14 cellular contexts compared by ENCODE assay signal in the genomic region with DNA sequence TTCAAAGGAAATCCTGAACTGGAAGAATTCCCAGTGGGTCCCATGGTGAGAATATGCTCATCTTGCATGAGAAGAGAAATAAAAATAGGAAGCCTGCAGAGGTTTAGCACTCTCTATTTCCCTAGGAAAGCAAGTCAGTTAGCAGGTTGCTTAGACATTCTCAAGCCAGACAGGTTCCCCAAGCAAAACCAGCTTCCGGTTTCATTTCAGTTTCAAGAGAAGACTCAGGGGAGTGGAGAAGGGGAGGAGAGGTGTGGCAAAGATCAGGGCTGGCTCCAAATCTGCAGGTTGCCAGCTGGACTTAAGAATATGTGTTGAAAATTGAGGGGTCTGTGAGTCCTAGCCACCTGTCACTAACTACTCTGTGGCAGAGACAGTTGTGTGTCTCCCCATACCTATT.
DNase-seq lines count a peak whose midpoint lies in the region; ATAC-seq lines count a peak whose summit lies in the region.
"Had no signal": no experiment of that assay in that cellular context is flagged by ENCODE, and none has a peak within 500 bp of the region (broad histone marks: within the 10 kb centered on the region; RNA-seq: fewer than 3 reads in every experiment).

No MANE protein-coding gene starts in this region.

- peak; percentile 49 for ATAC-seq in activated CD4-positive, alpha-beta T cell treated with anti-CD3 and anti-CD28 coated beads for 36 hours
- ATAC-seq in GM21717 (IDR thresholded peaks at IDR 0.05; ENCODE audit: unreplicated experiment) (peak; percentile 80), HG03196 (IDR thresholded peaks at IDR 0.05; ENCODE audit: unreplicated experiment) (peak; percentile 74)
- ATAC-seq: left lobe of liver had no signal

- no peaks in the 10 kb centered on the region for H3K36me3 Mint-ChIP-seq in activated CD4-positive, alpha-beta T cell treated with anti-CD3 and anti-CD28 coated beads for 36 hours (ENCODE audit: low read depth)
- H3K36me3 Mint-ChIP-seq in activated CD4-positive, alpha-beta memory T cell treated with anti-CD3 and anti-CD28 coated beads, Interleukin-2, amount 10 ng/mL, durations not matched to agents 7 days and 5 days (ENCODE audit: low read depth), result no peaks in the 10 kb centered on the region

- no peaks in the 10 kb centered on the region for H3K27me3 Mint-ChIP-seq in activated CD4-positive, alpha-beta T cell treated with anti-CD3 and anti-CD28 coated beads for 36 hours
- H3K27me3 Mint-ChIP-seq in activated CD4-positive, alpha-beta memory T cell treated with anti-CD3 and anti-CD28 coated beads, Interleukin-2, amount 10 ng/mL, durations not matched to agents 7 days and 5 days, result peaks cover 3% of the 10 kb centered on the region

- CTCF ChIA-PET in activated CD4-positive, alpha-beta T cell treated with anti-CD3 and anti-CD28 coated beads for 36 hours (lab: Charles Lee), result interaction anchor here (0.9 to 1.5 kb wide), 4 partner anchors 9 to 186 kb away, joined by 3 to 4 read pairs (median 4); no protein-coding TSS in a partner anchor
- CTCF ChIA-PET in activated CD4-positive, alpha-beta memory T cell treated with anti-CD3 and anti-CD28 coated beads, Interleukin-2, amount 10 ng/mL, durations not matched to agents 7 days and 5 days (lab: Charles Lee), result interaction anchor here (1.2 to 1.3 kb wide), 2 partner anchors 11 to 116 kb away, joined by 3 read pairs; no protein-coding TSS in a partner anchor

- H3K27ac Mint-ChIP-seq in activated CD4-positive, alpha-beta T cell treated with anti-CD3 and anti-CD28 coated beads for 36 hours, result no peak overlapping the region
- no peak overlapping the region for H3K27ac Mint-ChIP-seq in activated CD4-positive, alpha-beta memory T cell treated with anti-CD3 and anti-CD28 coated beads, Interleukin-2, amount 10 ng/mL, durations not matched to agents 7 days and 5 days

- no peak for DNase-seq in activated CD4-positive, alpha-beta T cell treated with anti-CD3 and anti-CD28 coated beads for 36 hours
- DNase-seq in activated CD4-positive, alpha-beta T cell treated with anti-CD3 and anti-CD28 coated beads, Interleukin-2, amount 50 U/mL, for 1 hour, result no peak
- peak; percentile 18 for DNase-seq in germinal center (ENCODE audit: low spot score)
- no peak for DNase-seq in activated CD4-positive, alpha-beta memory T cell treated with anti-CD3 and anti-CD28 coated beads, Interleukin-2, amount 10 ng/mL, durations not matched to agents 7 days and 5 days
- DNase-seq in NCI-H446 (lab: John Stamatoyannopoulos, UW), result no peak
- no peak for DNase-seq in NCI-H1694 treated with DMSO at 0.1 percent for 48 hours (lab: John Stamatoyannopoulos, UW)
- DNase-seq: 8988T; DMS153; dorsolateral prefrontal cortex; MG63; stimulated activated naive CD4-positive, alpha-beta T cell had no signal

- H3K4me1 Mint-ChIP-seq in activated CD4-positive, alpha-beta T cell treated with anti-CD3 and anti-CD28 coated beads for 36 hours, result peaks cover 7% of the 10 kb centered on the region
- H3K4me1 Mint-ChIP-seq in activated CD4-positive, alpha-beta memory T cell treated with anti-CD3 and anti-CD28 coated beads, Interleukin-2, amount 10 ng/mL, durations not matched to agents 7 days and 5 days, result peaks cover 14% of the 10 kb centered on the region

- H3K4me3 Mint-ChIP-seq in activated CD4-positive, alpha-beta T cell treated with anti-CD3 and anti-CD28 coated beads for 36 hours, result no peak overlapping the region
- no peak overlapping the region for H3K4me3 Mint-ChIP-seq in activated CD4-positive, alpha-beta memory T cell treated with anti-CD3 and anti-CD28 coated beads, Interleukin-2, amount 10 ng/mL, durations not matched to agents 7 days and 5 days

- POLR2A ChIA-PET in activated CD4-positive, alpha-beta T cell treated with anti-CD3 and anti-CD28 coated beads for 36 hours (lab: Charles Lee), result no interaction called here
- POLR2A ChIA-PET in activated CD4-positive, alpha-beta memory T cell treated with anti-CD3 and anti-CD28 coated beads, Interleukin-2, amount 10 ng/mL, durations not matched to agents 7 days and 5 days (lab: Charles Lee), result no interaction called here

- intact Hi-C loops in activated CD4-positive, alpha-beta T cell treated with anti-CD3 and anti-CD28 coated beads for 36 hours (cut with DNase I, micrococcal nuclease), result no loop called here

- no peaks in the 10 kb centered on the region for H3K9me3 Mint-ChIP-seq in activated CD4-positive, alpha-beta T cell treated with anti-CD3 and anti-CD28 coated beads for 36 hours (ENCODE audit: low read depth)
- no peaks in the 10 kb centered on the region for H3K9me3 Mint-ChIP-seq in activated CD4-positive, alpha-beta memory T cell treated with anti-CD3 and anti-CD28 coated beads, Interleukin-2, amount 10 ng/mL, durations not matched to agents 7 days and 5 days
